29 cellular contexts compared by ENCODE assay signal in the genomic region with DNA sequence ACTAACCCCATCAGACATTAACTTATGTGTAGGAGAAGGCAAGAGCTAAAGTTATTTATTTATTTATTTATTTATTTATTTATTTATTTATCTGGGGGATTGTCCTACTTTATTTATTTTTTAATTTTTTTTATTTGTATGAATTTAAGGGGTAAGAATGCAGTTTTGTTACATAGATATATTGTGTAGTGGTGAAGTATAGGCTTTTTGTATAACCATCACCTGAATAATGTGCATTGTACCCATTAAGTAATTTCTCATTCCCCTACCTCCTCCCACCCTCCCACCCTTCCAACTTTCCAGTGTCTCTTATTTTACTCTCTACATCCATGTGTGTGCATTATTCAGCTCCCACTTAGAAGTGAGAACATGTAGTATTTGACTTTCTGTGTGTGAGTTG.
"Had no signal": no experiment of that assay in that cellular context is flagged by ENCODE, and none has a peak within 500 bp of the region (broad histone marks: within the 10 kb centered on the region; RNA-seq: fewer than 3 reads in every experiment).

No MANE protein-coding gene starts in this region.

- DNase-seq: stimulated activated CD4-positive, alpha-beta T cell treated with anti-CD3 and anti-CD28 coated beads, Interleukin-2, amount 100 ng/mL, for 48 hours; stimulated activated CD4-positive, alpha-beta T cell treated with anti-CD3 and anti-CD28 coated beads, Interleukin-4, amount 100 ng/mL, for 1 hour; stimulated activated CD4-positive, alpha-beta T cell treated with anti-CD3 and anti-CD28 coated beads, Interleukin-4, amount 100 ng/mL, for 24 hours; stimulated activated CD4-positive, alpha-beta T cell treated with anti-CD3 and anti-CD28 coated beads, Interleukin-4, amount 100 ng/mL, for 4 hours; stimulated activated CD8-positive, alpha-beta memory T cell treated with anti-CD3 and anti-CD28 coated beads, Interleukin-4, amount 100 ng/mL, for 48 hours; stimulated activated naive B cell treated with anti-CD40 and anti-IgM and Interleukin-4, amounts not matched to agents 10 μg/mL and 1 μg/mL and 100 μg/mL, for 72 hours; stimulated activated naive CD4-positive, alpha-beta T cell; stimulated activated naive CD4-positive, alpha-beta T cell treated with Interleukin-2 at 50 U/mL for 16 hours; stimulated activated naive CD8-positive, alpha-beta T cell treated with anti-CD3 and anti-CD28 coated beads, Interleukin-15, amount 100 ng/mL, for 72 hours; stimulated activated naive CD8-positive, alpha-beta T cell treated with anti-CD3 and anti-CD28 coated beads, Interleukin-15, Interleukin-2, amounts not matched to agents 100 U/mL and 50 U/mL, for 24 hours; stomach; substantia nigra; testis; thyroid gland; tibial artery; transverse colon; trophoblast cell; upper lobe of left lung; upper lobe of right lung; uterus had no signal

- H3K9me3 Mint-ChIP-seq: stimulated activated memory B cell treated with anti-CD40 and anti-IgM and Interleukin-4, amounts not matched to agents 10 μg/mL and 1 μg/mL and 100 μg/mL, for 72 hours; stimulated activated naive B cell treated with anti-CD40 and anti-IgM and Interleukin-4, amounts not matched to agents 10 μg/mL and 1 μg/mL and 100 μg/mL, for 72 hours; stimulated activated naive CD8-positive, alpha-beta T cell treated with anti-CD3 and anti-CD28 coated beads, Interleukin-15, amount 100 ng/mL, for 72 hours; stimulated activated naive CD8-positive, alpha-beta T cell treated with anti-CD3 and anti-CD28 coated beads, Interleukin-15, Interleukin-2, amounts not matched to agents 100 ng/mL and 50 ng/mL, for 24 hours; type B pancreatic cell had no signal

- H3K4me1 Mint-ChIP-seq: stimulated activated effector memory CD8-positive, alpha-beta T cell treated with anti-CD3 and anti-CD28 coated beads, Interleukin-12 subunit alpha, Interleukin-12 subunit beta, amount 100 ng/mL, for 72 hours; stimulated activated memory B cell treated with anti-CD40 and anti-IgM and Interleukin-4, amounts not matched to agents 10 μg/mL and 1 μg/mL and 100 μg/mL, for 72 hours; stimulated activated naive B cell treated with anti-CD40 and anti-IgM and Interleukin-4, amounts not matched to agents 10 μg/mL and 1 μg/mL and 100 μg/mL, for 72 hours; stimulated activated naive CD8-positive, alpha-beta T cell treated with anti-CD3 and anti-CD28 coated beads, Interleukin-15, amount 100 ng/mL, for 72 hours had no signal

- H3K27ac ChIP-seq: stomach, suprapubic skin, testis, thoracic aorta, thyroid gland, tibial artery, tibial nerve, transverse colon, upper lobe of left lung, upper lobe of right lung, uterus, vagina had no signal

- H3K27me3 ChIP-seq: stomach, suprapubic skin, testis, thyroid gland, tibial artery, tibial nerve, transverse colon, upper lobe of left lung, upper lobe of right lung, uterus, vagina had no signal

- H3K27ac Mint-ChIP-seq: stimulated activated effector memory CD8-positive, alpha-beta T cell treated with anti-CD3 and anti-CD28 coated beads, Interleukin-12 subunit alpha, Interleukin-12 subunit beta, amount 100 ng/mL, for 72 hours; stimulated activated memory B cell treated with anti-CD40 and anti-IgM and Interleukin-4, amounts not matched to agents 10 μg/mL and 1 μg/mL and 100 μg/mL, for 72 hours; stimulated activated naive B cell treated with anti-CD40 and anti-IgM and Interleukin-4, amounts not matched to agents 10 μg/mL and 1 μg/mL and 100 μg/mL, for 72 hours; stimulated activated naive CD8-positive, alpha-beta T cell treated with anti-CD3 and anti-CD28 coated beads, Interleukin-15, amount 100 ng/mL, for 72 hours; stimulated activated naive CD8-positive, alpha-beta T cell treated with anti-CD3 and anti-CD28 coated beads, Interleukin-15, Interleukin-2, amounts not matched to agents 100 ng/mL and 50 ng/mL, for 24 hours; type B pancreatic cell had no signal

- H3K36me3 ChIP-seq: stomach, suprapubic skin, thoracic aorta, thyroid gland, tibial artery, tibial nerve, transverse colon, upper lobe of left lung, upper lobe of right lung, uterus, vagina had no signal

- H3K4me1 ChIP-seq: stomach, suprapubic skin, testis, thyroid gland, tibial artery, tibial nerve, transverse colon, upper lobe of left lung, upper lobe of right lung, uterus, vagina had no signal

- FAIRE-seq: urothelium cell line had no signal

- ATAC-seq: stimulated activated effector memory CD8-positive, alpha-beta T cell treated with anti-CD3 and anti-CD28 coated beads, Interleukin-12 subunit alpha, Interleukin-12 subunit beta, amount 100 ng/mL, for 72 hours; stimulated activated memory B cell treated with anti-CD40 and anti-IgM and Interleukin-4, amounts not matched to agents 10 μg/mL and 1 μg/mL and 100 μg/mL, for 72 hours; stimulated activated naive B cell treated with anti-CD40 and anti-IgM and Interleukin-4, amounts not matched to agents 10 μg/mL and 1 μg/mL and 100 μg/mL, for 72 hours; stimulated activated naive CD8-positive, alpha-beta T cell treated with anti-CD3 and anti-CD28 coated beads, Interleukin-15, amount 100 ng/mL, for 72 hours; stimulated activated naive CD8-positive, alpha-beta T cell treated with anti-CD3 and anti-CD28 coated beads, Interleukin-15, Interleukin-2, amounts not matched to agents 100 U/mL and 50 U/mL, for 24 hours; upper lobe of right lung had no signal

- H3K9me3 ChIP-seq: stomach, suprapubic skin, testis, thyroid gland, tibial artery, tibial nerve, transverse colon, upper lobe of left lung, upper lobe of right lung, uterus, vagina had no signal

- H3K27me3 Mint-ChIP-seq: stimulated activated memory B cell treated with anti-CD40 and anti-IgM and Interleukin-4, amounts not matched to agents 10 μg/mL and 1 μg/mL and 100 μg/mL, for 72 hours; stimulated activated naive B cell treated with anti-CD40 and anti-IgM and Interleukin-4, amounts not matched to agents 10 μg/mL and 1 μg/mL and 100 μg/mL, for 72 hours; stimulated activated naive CD8-positive, alpha-beta T cell treated with anti-CD3 and anti-CD28 coated beads, Interleukin-15, amount 100 ng/mL, for 72 hours; stimulated activated naive CD8-positive, alpha-beta T cell treated with anti-CD3 and anti-CD28 coated beads, Interleukin-15, Interleukin-2, amounts not matched to agents 100 ng/mL and 50 ng/mL, for 24 hours; type B pancreatic cell had no signal

- H3K36me3 Mint-ChIP-seq: stimulated activated effector memory CD8-positive, alpha-beta T cell treated with anti-CD3 and anti-CD28 coated beads, Interleukin-12 subunit alpha, Interleukin-12 subunit beta, amount 100 ng/mL, for 72 hours; stimulated activated memory B cell treated with anti-CD40 and anti-IgM and Interleukin-4, amounts not matched to agents 10 μg/mL and 1 μg/mL and 100 μg/mL, for 72 hours; stimulated activated naive B cell treated with anti-CD40 and anti-IgM and Interleukin-4, amounts not matched to agents 10 μg/mL and 1 μg/mL and 100 μg/mL, for 72 hours; type B pancreatic cell had no signal

- H3K4me3 Mint-ChIP-seq: stimulated activated effector memory CD8-positive, alpha-beta T cell treated with anti-CD3 and anti-CD28 coated beads, Interleukin-12 subunit alpha, Interleukin-12 subunit beta, amount 100 ng/mL, for 72 hours; stimulated activated memory B cell treated with anti-CD40 and anti-IgM and Interleukin-4, amounts not matched to agents 10 μg/mL and 1 μg/mL and 100 μg/mL, for 72 hours; stimulated activated naive B cell treated with anti-CD40 and anti-IgM and Interleukin-4, amounts not matched to agents 10 μg/mL and 1 μg/mL and 100 μg/mL, for 72 hours; stimulated activated naive CD8-positive, alpha-beta T cell treated with anti-CD3 and anti-CD28 coated beads, Interleukin-15, amount 100 ng/mL, for 72 hours; stimulated activated naive CD8-positive, alpha-beta T cell treated with anti-CD3 and anti-CD28 coated beads, Interleukin-15, Interleukin-2, amounts not matched to agents 100 ng/mL and 50 ng/mL, for 24 hours; type B pancreatic cell had no signal

- H3K4me3 ChIP-seq: stomach, suprapubic skin, testis, thoracic aorta, thyroid gland, tibial artery, tibial nerve, transverse colon, upper lobe of left lung, upper lobe of right lung, uterus, vagina had no signal
